ENCODE assay signal across 26 cellular contexts in genomic region chr15:40301467-40302179, GRCh38. TPM values are rescaled to one million over a fixed set of nuclear protein-coding genes. Genes with fewer than 3 reads are reported as not detected.
A peak's percentile ranks its signal among the peaks of the same experiment; 100 is the strongest.
DNase-seq lines count a peak whose midpoint lies in the region; ATAC-seq, FAIRE-seq and TF ChIP-seq lines count a peak whose summit lies in the region.
"Had no signal": no experiment of that assay in that cellular context is flagged by ENCODE, and none has a peak within 500 bp of the region (broad histone marks: within the 10 kb centered on the region; RNA-seq: fewer than 3 reads in every experiment).

No MANE protein-coding gene starts in this region.

- peak overlapping the region; percentile 42 for H2BK12ac ChIP-seq in trophoblast cell (ENCODE audit: low read length)

- peak overlapping the region; percentile 41 to 64 for H3K27ac Mint-ChIP-seq in effector memory CD8-positive, alpha-beta T cell
- H3K27ac Mint-ChIP-seq in osteocyte (ENCODE audit: unreplicated experiment): no peak overlapping the region
- H3K27ac Mint-ChIP-seq: activated CD8-positive, alpha-beta T cell treated with anti-CD3 and anti-CD28 coated beads, Interleukin-2, amount 10 ng/mL, durations not matched to agents 7 days and 5 days; activated naive CD4-positive, alpha-beta T cell treated with anti-CD3 and anti-CD28 coated beads, Interleukin-2, amount 50 U/mL, for 24 hours; stimulated activated memory B cell treated with anti-CD40 and anti-IgM and Interleukin-4, amounts not matched to agents 10 μg/mL and 1 μg/mL and 100 μg/mL, for 72 hours had no signal

- H2AK5ac ChIP-seq in trophoblast cell (ENCODE audit: low read length): peak overlapping the region; percentile 62

- no peak for TF ChIP-seq EP300 in transverse colon (IDR thresholded peaks at IDR 0.05; ENCODE audit: low read depth)

- H3K36me3 ChIP-seq in trophoblast cell (ENCODE audit: control insufficient read depth in 1 of 2, insufficient read depth in 2 of 2, low read length in 2 of 2) (no peaks in the 10 kb centered on the region), transverse colon (no peaks in the 10 kb centered on the region), esophagus squamous epithelium (no peaks in the 10 kb centered on the region)
- H3K36me3 ChIP-seq: SJCRH30, thoracic aorta had no signal

- no peaks in the 10 kb centered on the region for H3K79me2 ChIP-seq in trophoblast cell (ENCODE audit: control insufficient read depth, insufficient read depth, low read length, poor library complexity)

- H3K4me3 Mint-ChIP-seq in effector memory CD8-positive, alpha-beta T cell: no peak overlapping the region
- H3K4me3 Mint-ChIP-seq in osteocyte (ENCODE audit: unreplicated experiment): no peak overlapping the region
- H3K4me3 Mint-ChIP-seq: activated CD8-positive, alpha-beta T cell treated with anti-CD3 and anti-CD28 coated beads, Interleukin-2, amount 10 ng/mL, durations not matched to agents 7 days and 5 days; activated naive CD4-positive, alpha-beta T cell treated with anti-CD3 and anti-CD28 coated beads, Interleukin-2, amount 50 U/mL, for 24 hours; activated T-cell treated with anti-CD3 and anti-CD28 coated beads, Interleukin-2, amount 50 U/mL, for 4 hours; stimulated activated memory B cell treated with anti-CD40 and anti-IgM and Interleukin-4, amounts not matched to agents 10 μg/mL and 1 μg/mL and 100 μg/mL, for 72 hours had no signal

- no peaks in the 10 kb centered on the region for H3K27me3 Mint-ChIP-seq in effector memory CD8-positive, alpha-beta T cell
- H3K27me3 Mint-ChIP-seq in osteocyte (ENCODE audit: unreplicated experiment): peaks cover 14% of the 10 kb centered on the region
- H3K27me3 Mint-ChIP-seq: activated naive CD4-positive, alpha-beta T cell treated with anti-CD3 and anti-CD28 coated beads, Interleukin-2, amount 50 U/mL, for 24 hours; stimulated activated memory B cell treated with anti-CD40 and anti-IgM and Interleukin-4, amounts not matched to agents 10 μg/mL and 1 μg/mL and 100 μg/mL, for 72 hours had no signal

- no peak for FAIRE-seq in H54 (lab: Jason Lieb, UNC)

- peak in 1 of 2 experiments; percentile 53 for DNase-seq in HL-60 (ENCODE audit: low read depth in 1 of 2, low spot score in 1 of 2)
- no peak for DNase-seq in effector memory CD8-positive, alpha-beta T cell
- peak; percentile 80 for DNase-seq in iPS-NIHi7 (ENCODE audit: extremely low spot score)
- no peak for DNase-seq in trophoblast cell
- no peak for DNase-seq in H54 (ENCODE audit: insufficient read length, low spot score)
- no peak for DNase-seq in transverse colon
- no peak for DNase-seq in osteocyte (ENCODE audit: extremely low spot score, unreplicated experiment)
- no peak for DNase-seq in esophagus squamous epithelium (lab: John Stamatoyannopoulos, UW)
- DNase-seq: activated CD4-positive, CD25-positive, alpha-beta regulatory T cell; activated CD8-positive, alpha-beta T cell treated with anti-CD3 and anti-CD28 coated beads, Interleukin-2, amount 10 ng/mL, durations not matched to agents 7 days and 5 days; activated T-cell treated with anti-CD3 and anti-CD28 coated beads, Interleukin-2, amount 50 U/mL, for 4 hours; cortex of kidney; DND-41; foreskin fibroblast; Karpas-422; NCI-H1105 treated with DMSO at 0.1 percent for 48 hours; NCI-H2107; NCI-H526; occipital lobe; SJCRH30 had no signal

- intact Hi-C loops in transverse colon (cut with DNase I; ENCODE audit: low total_unique reads): no loop called here
- intact Hi-C loops in esophagus squamous epithelium (cut with DNase I): no loop called here

- TF ChIP-seq CTCF in HL-60 (IDR thresholded peaks at IDR 0.05; ENCODE audit: insufficient read depth, low read length) (no peak), transverse colon (IDR thresholded peaks at IDR 0.05) (no peak), osteocyte (IDR thresholded peaks at IDR 0.05) (no peak), esophagus squamous epithelium (IDR thresholded peaks at IDR 0.05) (no peak)

- H3K14ac ChIP-seq in trophoblast cell (ENCODE audit: low read length): peak overlapping the region; percentile 59

- no peak overlapping the region for H3K4me3 ChIP-seq in HL-60 (replicated peaks; ENCODE audit: insufficient read depth, low read length)
- H3K4me3 ChIP-seq in trophoblast cell (ENCODE audit: low read depth, low read length): no peak overlapping the region
- H3K4me3 ChIP-seq in transverse colon: no peak overlapping the region
- H3K4me3 ChIP-seq in esophagus squamous epithelium: no peak overlapping the region
- H3K4me3 ChIP-seq: SJCRH30, thoracic aorta had no signal

- in situ Hi-C loops in transverse colon (cut with MboI; ENCODE audit: low pct_ligation_motif_present in 1 of 4, low pct_unique_long_range_greater_than_20kb in 1 of 4, low sequenced_read_pairs in 3 of 4): loop anchor here in 1 of 4 donors (25.0 kb wide), 1 partner anchor 111 kb away; the partner anchor contains the start of gene IVD

- peak overlapping the region; percentile 9 for H2AFZ ChIP-seq in trophoblast cell (ENCODE audit: insufficient read depth, low read length, poor library complexity)

- H3K27ac ChIP-seq in HL-60 (replicated peaks) (peak overlapping the region; percentile 33; the same call in 1 of the 2 replicates), trophoblast cell (ENCODE audit: low read depth, low read length) (peak overlapping the region; percentile 30), transverse colon (no peak overlapping the region), esophagus squamous epithelium (no peak overlapping the region)
- H3K27ac ChIP-seq: SJCRH30, thoracic aorta had no signal

- no peak overlapping the region for H3K23ac ChIP-seq in trophoblast cell (ENCODE audit: low read length)

- peaks cover 8% of the 10 kb centered on the region for H3K79me1 ChIP-seq in trophoblast cell (ENCODE audit: low read length)

- peak overlapping the region; percentile 68 for H4K91ac ChIP-seq in trophoblast cell (ENCODE audit: low read depth, low read length)

- H3K27me3 ChIP-seq in HL-60 (ENCODE audit: insufficient read depth, poor library complexity, severe bottlenecking) (no peaks in the 10 kb centered on the region), trophoblast cell (ENCODE audit: insufficient read depth, low read length) (no peaks in the 10 kb centered on the region), transverse colon (no peaks in the 10 kb centered on the region), esophagus squamous epithelium (peaks cover 0 to 15% (median 0%) of the 10 kb centered on the region in 4 donors)
- H3K27me3 ChIP-seq: SJCRH30 had no signal

- no peak for ATAC-seq in effector memory CD8-positive, alpha-beta T cell (replicated peaks)
- ATAC-seq: activated CD8-positive, alpha-beta T cell treated with anti-CD3 and anti-CD28 coated beads, Interleukin-2, amount 10 ng/mL, durations not matched to agents 7 days and 5 days; activated T-cell treated with anti-CD3 and anti-CD28 coated beads, Interleukin-2, amount 50 U/mL, for 4 hours; sciatic nerve; stimulated activated memory B cell treated with anti-CD40 and anti-IgM and Interleukin-4, amounts not matched to agents 10 μg/mL and 1 μg/mL and 100 μg/mL, for 72 hours had no signal

- H3K4ac ChIP-seq in trophoblast cell (ENCODE audit: low read depth, low read length): no peak overlapping the region

- peak overlapping the region; percentile 34 for H3K18ac ChIP-seq in trophoblast cell (ENCODE audit: low read length)

- no peak overlapping the region for H4K8ac ChIP-seq in trophoblast cell (ENCODE audit: low read depth, low read length)

- no peak overlapping the region for H4K12ac ChIP-seq in trophoblast cell (ENCODE audit: low read depth, low read length)

- H3K9me3 Mint-ChIP-seq in effector memory CD8-positive, alpha-beta T cell: no peaks in the 10 kb centered on the region
- H3K9me3 Mint-ChIP-seq in osteocyte (ENCODE audit: unreplicated experiment): peaks cover 7% of the 10 kb centered on the region
- H3K9me3 Mint-ChIP-seq: activated naive CD4-positive, alpha-beta T cell treated with anti-CD3 and anti-CD28 coated beads, Interleukin-2, amount 50 U/mL, for 24 hours; activated T-cell treated with anti-CD3 and anti-CD28 coated beads, Interleukin-2, amount 50 U/mL, for 4 hours; stimulated activated memory B cell treated with anti-CD40 and anti-IgM and Interleukin-4, amounts not matched to agents 10 μg/mL and 1 μg/mL and 100 μg/mL, for 72 hours had no signal

- TF ChIP-seq POLR2A in H54 (IDR thresholded peaks at IDR 0.05; ENCODE audit: low read depth, low read length) (no peak), transverse colon (IDR thresholded peaks at IDR 0.05) (no peak), esophagus squamous epithelium (IDR thresholded peaks at IDR 0.05) (no peak)

- H2BK120ac ChIP-seq in trophoblast cell (ENCODE audit: insufficient read depth, low read length, poor library complexity): peak overlapping the region; percentile 30

- WGBS in trophoblast cell (ENCODE audit: extremely low coverage, insufficient coverage, insufficient read length): no CpG with 5 or more reads among the region's 12 CpGs
- 86% methylated on average over 12 of the region's 12 CpGs; no CpG with 5 or more reads in 1 of the 2 donors for WGBS in transverse colon (ENCODE audit: low coverage in 1 of 2), 2 donors
- 59% methylated on average over 6 to 10 of the region's 12 CpGs for WGBS in esophagus squamous epithelium, 2 donors

- H3K9ac ChIP-seq in trophoblast cell (ENCODE audit: low read length): no peak overlapping the region

- peaks cover 21 to 24% of the 10 kb centered on the region in 2 experiments for H3K4me1 ChIP-seq in trophoblast cell (ENCODE audit: control insufficient read depth in 1 of 2, insufficient read depth in 2 of 2, low read length in 2 of 2)
- H3K4me1 ChIP-seq in transverse colon: peaks cover 0 to 4% (median 0%) of the 10 kb centered on the region in 4 donors
- peaks cover 0 to 2% (median 0%) of the 10 kb centered on the region in 3 donors for H3K4me1 ChIP-seq in esophagus squamous epithelium

- peaks cover 41% of the 10 kb centered on the region for H3K36me3 Mint-ChIP-seq in effector memory CD8-positive, alpha-beta T cell (ENCODE audit: insufficient read depth)
- no peaks in the 10 kb centered on the region for H3K36me3 Mint-ChIP-seq in osteocyte (ENCODE audit: unreplicated experiment)

- peaks cover 28 to 34% of the 10 kb centered on the region in 2 donors for H3K4me1 Mint-ChIP-seq in effector memory CD8-positive, alpha-beta T cell (ENCODE audit: low read depth in 2 of 2)
- no peaks in the 10 kb centered on the region for H3K4me1 Mint-ChIP-seq in osteocyte (ENCODE audit: unreplicated experiment)

- H2BK5ac ChIP-seq in trophoblast cell (ENCODE audit: low read depth, low read length, poor library complexity): peak overlapping the region; percentile 2

- H3K9me3 ChIP-seq in trophoblast cell (ENCODE audit: insufficient read depth, low read depth, low read length): peaks cover 6% of the 10 kb centered on the region
- no peaks in the 10 kb centered on the region for H3K9me3 ChIP-seq in transverse colon
- H3K9me3 ChIP-seq in esophagus squamous epithelium: peaks cover 0 to 11% (median 7%) of the 10 kb centered on the region in 3 donors
- H3K9me3 ChIP-seq: thoracic aorta had no signal

- peak overlapping the region; percentile 6 for H3K4me2 ChIP-seq in trophoblast cell (ENCODE audit: low read length)

RNA-seq across cellular contexts. Expression of gene PLCB2, which starts 6.1 kb away (rescaled TPM):
- polyA plus RNA-seq in trophoblast cell (2013): 1.1 and 1.5 TPM in 2 replicates
- total RNA-seq in transverse colon (100 to 1,000 TPM in 1 of 4 donors, 10 to 100 TPM in 2, 1 to 10 TPM in 1; 5.5 to 143 (median 12.0) TPM), osteocyte (0.40 and 1.2 TPM in 2 replicates), esophagus squamous epithelium (10 to 100 TPM in 3 of 4 donors, 1 to 10 TPM in 1; 6.1 to 15.9 (median 10.4) TPM)

RNA-seq across cellular contexts. Expression of gene ANKRD63, which starts 18.8 kb away (rescaled TPM):
- 0.15 and 0.21 TPM in 2 replicates for polyA plus RNA-seq in trophoblast cell (2013)
- total RNA-seq in transverse colon (not detected), osteocyte (0.30 and 0.42 TPM in 2 replicates), esophagus squamous epithelium (not detected)
- total RNA-seq: activated T-cell treated with anti-CD3 and anti-CD28 coated beads, Interleukin-2, amount 50 U/mL, for 4 hours; liver; occipital lobe; sciatic nerve; thoracic aorta had no signal
- polyA plus RNA-seq: liver had no signal

RNA-seq across cellular contexts. Expression of gene INAFM2, which starts 21.9 kb away (rescaled TPM):
- polyA plus RNA-seq in trophoblast cell (2013): 35.8 and 37.5 TPM in 2 replicates
- total RNA-seq in transverse colon (10 to 100 TPM; 14.5 to 62.1 (median 19.4) TPM), osteocyte (69.0 and 70.3 TPM in 2 replicates), esophagus squamous epithelium (10 to 100 TPM in 1 of 4 donors, 1 to 10 TPM in 3; 4.7 to 10.1 (median 8.1) TPM)

RNA-seq across cellular contexts. Expression of gene CCDC9B, which starts 39.1 kb away (rescaled TPM):
- 0.15 and 0.31 TPM in 2 replicates for polyA plus RNA-seq in trophoblast cell (2013)
- total RNA-seq in transverse colon (10 to 100 TPM; 22.0 to 49.4 (median 36.9) TPM), osteocyte (18.0 and 21.6 TPM in 2 replicates), esophagus squamous epithelium (10 to 100 TPM in 3 of 4 donors, 1 to 10 TPM in 1; 5.4 to 34.4 (median 15.0) TPM)

RNA-seq across cellular contexts. Expression of gene PHGR1, which starts 49.2 kb away (rescaled TPM):
- not detected in 2 replicates for polyA plus RNA-seq in trophoblast cell (2013)
- total RNA-seq in transverse colon (1,000 to 10,000 TPM; 2,387 to 4,992 (median 3,189) TPM), osteocyte (not detected in 2 replicates), esophagus squamous epithelium (not detected)
- total RNA-seq: activated CD8-positive, alpha-beta T cell treated with anti-CD3 and anti-CD28 coated beads, Interleukin-2, amount 10 ng/mL, durations not matched to agents 7 days and 5 days; occipital lobe; sciatic nerve; SJCRH30; T-helper 2 cell treated with Interferon-gamma antibody and Interleukin-4, amounts not matched to agents 100 ng/mL and 5 ng/mL, for 36 hours; thoracic aorta had no signal
- polyA plus RNA-seq: liver had no signal

Comparison
In these comparisons a context has a peak if more than half of its experiments do, and no peak if none do; other contexts are left out.
1. H3K27ac ChIP-seq: peak in HL-60 (single experiment) and trophoblast cell (single experiment); none in transverse colon (0 of 4) and esophagus squamous epithelium (0 of 4).